ENCODE assay signal across 11 cellular contexts in genomic region chr10:75396861-75397570, GRCh38. TPM values are rescaled to one million over a fixed set of nuclear protein-coding genes. Genes with fewer than 3 reads are reported as not detected.
DNase-seq lines count a peak whose midpoint lies in the region; ATAC-seq and TF ChIP-seq lines count a peak whose summit lies in the region.
"Had no signal": no experiment of that assay in that cellular context is flagged by ENCODE, and none has a peak within 500 bp of the region (broad histone marks: within the 10 kb centered on the region; RNA-seq: fewer than 3 reads in every experiment).

No MANE protein-coding gene starts in this region.

- peaks cover 77% of the 10 kb centered on the region for H3K27me3 Mint-ChIP-seq in neural crest cell (ENCODE audit: low read depth)
- H3K27me3 Mint-ChIP-seq in activated CD4-positive, alpha-beta T cell treated with anti-CD3 and anti-CD28 coated beads, Interleukin-2, amount 10 ng/mL, durations not matched to agents 24 days and 14 days = peaks cover 54% of the 10 kb centered on the region

- CTCF ChIA-PET in AG04450 (lab: Charles Lee) = interaction anchor here (0.6 to 1.5 kb wide), 2 partner anchors 12 to 1763 kb away, joined by 3 to 12 read pairs; no protein-coding TSS in a partner anchor

- intact Hi-C loops in activated CD4-positive, alpha-beta T cell treated with anti-CD3 and anti-CD28 coated beads, Interleukin-2, amount 10 ng/mL, durations not matched to agents 24 days and 14 days (cut with micrococcal nuclease) = loop anchor here (5.0 kb wide), 1 partner anchor 640 kb away; no protein-coding TSS in a partner anchor

- H3K27me3 ChIP-seq in AG04450 (ENCODE audit: control insufficient read depth, insufficient read depth, low read length) (no peaks in the 10 kb centered on the region), Peyer's patch (no peaks in the 10 kb centered on the region)

- POLR2A ChIA-PET in AG04450 (lab: Yijun Ruan, JAX) = interaction anchor here (1.1 to 2.4 kb wide), 4 partner anchors 38 to 855 kb away, joined by 5 to 7 read pairs (median 6); no protein-coding TSS in a partner anchor

- H3K4me1 ChIP-seq in Peyer's patch = peaks cover 0 to 16% (median 4%) of the 10 kb centered on the region in 4 donors

- H3K4me3 ChIP-seq in AG04450 (ENCODE audit: low read depth, low read length) = peak overlapping the region; percentile 100
- H3K4me3 ChIP-seq in Peyer's patch = peak overlapping the region; percentile 32 to 79 (median 39)

- H3K9me3 Mint-ChIP-seq in neural crest cell = no peaks in the 10 kb centered on the region
- no peaks in the 10 kb centered on the region for H3K9me3 Mint-ChIP-seq in activated CD4-positive, alpha-beta T cell treated with anti-CD3 and anti-CD28 coated beads, Interleukin-2, amount 10 ng/mL, durations not matched to agents 24 days and 14 days

- H3K36me3 Mint-ChIP-seq in neural crest cell (ENCODE audit: low read depth) = peaks cover 12% of the 10 kb centered on the region
- peaks cover 3% of the 10 kb centered on the region for H3K36me3 Mint-ChIP-seq in activated CD4-positive, alpha-beta T cell treated with anti-CD3 and anti-CD28 coated beads, Interleukin-2, amount 10 ng/mL, durations not matched to agents 24 days and 14 days (ENCODE audit: low read depth)

- H3K9me3 ChIP-seq in AG04450 (ENCODE audit: control insufficient read depth, insufficient read depth, low read length) (no peaks in the 10 kb centered on the region; the same call in 1 of the 2 replicates), Peyer's patch (no peaks in the 10 kb centered on the region)

- no peak for TF ChIP-seq POLR2A in Peyer's patch (IDR thresholded peaks at IDR 0.05)

- DNase-seq in AG04450 (ENCODE audit: low read depth, low spot score) (no peak), Peyer's patch (peak in 1 of 3 donors; percentile 57), glomerular visceral epithelial cell (ENCODE audit: extremely low spot score) (peak; percentile 50), neural crest cell (ENCODE audit: low read depth, low spot score) (peak; percentile 29), GM19240 (ENCODE audit: insufficient read length, low spot score) (no peak)
- no peak for DNase-seq in activated CD4-positive, alpha-beta T cell treated with anti-CD3 and anti-CD28 coated beads, Interleukin-2, amount 10 ng/mL, durations not matched to agents 24 days and 14 days
- no peak for DNase-seq in activated CD4-positive, alpha-beta T cell treated with anti-CD3 and anti-CD28 coated beads, Interleukin-2, amount 50 U/mL, for 1 hour
- DNase-seq: CD4-positive, CD25-positive, alpha-beta regulatory T cell; NCI-H774 had no signal

- TF ChIP-seq CTCF in AG04450 (IDR thresholded peaks at IDR 0.05; ENCODE audit: low read depth, low read length) = no peak
- TF ChIP-seq CTCF in Peyer's patch (IDR thresholded peaks at IDR 0.05) = no peak
- TF ChIP-seq CTCF in neural crest cell (conservative IDR thresholded peaks at IDR 0.05) = no peak

- H3K4me3 Mint-ChIP-seq in neural crest cell = peak overlapping the region; percentile 89
- H3K4me3 Mint-ChIP-seq in activated CD4-positive, alpha-beta T cell treated with anti-CD3 and anti-CD28 coated beads, Interleukin-2, amount 10 ng/mL, durations not matched to agents 24 days and 14 days = no peak overlapping the region

- H3K27ac Mint-ChIP-seq in neural crest cell (ENCODE audit: unreplicated experiment) = peak overlapping the region; percentile 63
- no peak overlapping the region for H3K27ac Mint-ChIP-seq in activated CD4-positive, alpha-beta T cell treated with anti-CD3 and anti-CD28 coated beads, Interleukin-2, amount 10 ng/mL, durations not matched to agents 24 days and 14 days
- H3K27ac Mint-ChIP-seq: CD4-positive, CD25-positive, alpha-beta regulatory T cell had no signal

- H3K27ac ChIP-seq in AG04450 (ENCODE audit: low read depth, low read length) = peak overlapping the region; percentile 87
- H3K27ac ChIP-seq in Peyer's patch = peak overlapping the region; percentile 67 to 98 (median 76)
- H3K27ac ChIP-seq: HL-60 had no signal

- ATAC-seq in HG03139 (IDR thresholded peaks at IDR 0.05; ENCODE audit: unreplicated experiment) = no peak

- peaks cover 26% of the 10 kb centered on the region for H3K4me1 Mint-ChIP-seq in neural crest cell
- H3K4me1 Mint-ChIP-seq in activated CD4-positive, alpha-beta T cell treated with anti-CD3 and anti-CD28 coated beads, Interleukin-2, amount 10 ng/mL, durations not matched to agents 24 days and 14 days = peaks cover 15% of the 10 kb centered on the region

- peaks cover 0 to 11% (median 0%) of the 10 kb centered on the region in 3 donors for H3K36me3 ChIP-seq in Peyer's patch

RNA-seq across cellular contexts. Expression of gene ZNF503, which starts 4.5 kb away (rescaled TPM):
- polyA plus RNA-seq in AG04450 (2011; rRNA removed) = 2.5 and 3.3 TPM in 2 replicates
- polyA minus RNA-seq in AG04450 (2011; rRNA and poly(A)+ RNA removed) = 1.8 and 1.9 TPM in 2 replicates
- total RNA-seq in Peyer's patch = 1 to 10 TPM; 5.2 to 9.1 (median 6.4) TPM
- 14.6 and 15.9 TPM in 2 replicates for total RNA-seq in neural crest cell
- total RNA-seq in activated CD4-positive, alpha-beta T cell treated with anti-CD3 and anti-CD28 coated beads, Interleukin-2, amount 10 ng/mL, durations not matched to agents 24 days and 14 days = 0.07 and 0.09 TPM in 2 replicates
- total RNA-seq: CD4-positive, CD25-positive, alpha-beta regulatory T cell had no signal
- polyA plus RNA-seq: CD4-positive, CD25-positive, alpha-beta regulatory T cell had no signal

RNA-seq across cellular contexts. Expression of gene LRMDA, which starts 34.4 kb away (rescaled TPM):
- polyA plus RNA-seq in AG04450 (2011; rRNA removed) = 0.05 and 0.12 TPM in 2 replicates
- polyA minus RNA-seq in AG04450 (2011; rRNA and poly(A)+ RNA removed) = not detected in 2 replicates
- total RNA-seq in Peyer's patch (10 to 100 TPM in 1 of 4 donors, 1 to 10 TPM in 3; 1.4 to 23.1 (median 3.6) TPM), neural crest cell (0.98 and 3.1 TPM in 2 replicates)
- total RNA-seq in activated CD4-positive, alpha-beta T cell treated with anti-CD3 and anti-CD28 coated beads, Interleukin-2, amount 10 ng/mL, durations not matched to agents 24 days and 14 days = not detected in 2 replicates
- polyA plus RNA-seq: CD4-positive, CD25-positive, alpha-beta regulatory T cell had no signal

Comparison
In these comparisons a context has a peak if more than half of its experiments do, and no peak if none do; other contexts are left out.
1. DNase-seq: peak in glomerular visceral epithelial cell (single experiment) and neural crest cell (single experiment); none in AG04450 (single experiment), activated CD4-positive, alpha-beta T cell treated with anti-CD3 and anti-CD28 coated beads, Interleukin-2, amount 10 ng/mL, durations not matched to agents 24 days and 14 days (single experiment), activated CD4-positive, alpha-beta T cell treated with anti-CD3 and anti-CD28 coated beads, Interleukin-2, amount 50 U/mL, for 1 hour (single experiment) and GM19240 (single experiment).